ENCODE assay signal across 15 cellular contexts in genomic region chr4:8273450-8273849, GRCh38. TPM values are rescaled to one million over a fixed set of nuclear protein-coding genes. Genes with fewer than 3 reads are reported as not detected.
"Had no signal": no experiment of that assay in that cellular context is flagged by ENCODE, and none has a peak within 500 bp of the region (broad histone marks: within the 10 kb centered on the region; RNA-seq: fewer than 3 reads in every experiment).

No MANE protein-coding gene starts in this region.

- H3K4me1 ChIP-seq: breast epithelium had no signal

- H3K4me3 ChIP-seq: ovary, thyroid gland had no signal

- ATAC-seq: activated T-cell treated with anti-CD3 and anti-CD28 coated beads, Interleukin-2, amount 50 U/mL, for 72 hours had no signal

- H3K27ac ChIP-seq: VCaP had no signal

- H3K36me3 ChIP-seq: breast epithelium, ovary, thyroid gland had no signal

- H3K27me3 ChIP-seq: ovary, thyroid gland had no signal

- DNase-seq: activated CD4-positive, alpha-beta memory T cell treated with anti-CD3 and anti-CD28 coated beads, Interleukin-2, amount 10 ng/mL, durations not matched to agents 7 days and 5 days; activated CD8-positive, alpha-beta memory T cell treated with anti-CD3 and anti-CD28 coated beads, Interleukin-2, amount 50 U/mL, for 4 hours; activated gamma-delta T cell treated with Interleukin-2 at 50 U/mL for 16 hours; activated naive CD8-positive, alpha-beta T cell treated with anti-CD3 and anti-CD28 coated beads, Interleukin-2, amount 10 ng/mL, durations not matched to agents 7 days and 5 days; activated T-cell treated with anti-CD3 and anti-CD28 coated beads, Interleukin-2, amount 50 U/mL, for 72 hours; anterior cingulate cortex; nephron progenitor cell; stimulated activated CD4-positive, alpha-beta T cell treated with anti-CD3 and anti-CD28 coated beads, Interleukin-15, amount 100 ng/mL, for 24 hours; stimulated activated CD4-positive, alpha-beta T cell treated with anti-CD3 and anti-CD28 coated beads, Interleukin-4, amount 100 ng/mL, for 24 hours; T-helper 1 cell; thyroid gland had no signal

- H3K9me3 ChIP-seq: breast epithelium, ovary, thyroid gland had no signal

RNA-seq across cellular contexts. Expression of gene HTRA3, which starts 3.9 kb away (rescaled TPM):
- total RNA-seq: activated CD4-positive, alpha-beta memory T cell treated with anti-CD3 and anti-CD28 coated beads, Interleukin-2, amount 10 ng/mL, durations not matched to agents 7 days and 5 days; activated naive CD8-positive, alpha-beta T cell treated with anti-CD3 and anti-CD28 coated beads, Interleukin-2, amount 10 ng/mL, durations not matched to agents 7 days and 5 days; activated T-cell treated with anti-CD3 and anti-CD28 coated beads, Interleukin-2, amount 50 U/mL, for 72 hours; SK-MEL-5 had no signal
